In genomic region chr11:110747531-110747930, GRCh38 we compare ENCODE assay signal across 18 cellular contexts. TPM values are rescaled to one million over a fixed set of nuclear protein-coding genes. Genes with fewer than 3 reads are reported as not detected.
A peak's percentile ranks its signal among the peaks of the same experiment; 100 is the strongest.
DNase-seq lines count a peak whose midpoint lies in the region; ATAC-seq, FAIRE-seq and TF ChIP-seq lines count a peak whose summit lies in the region.
"Had no signal": no experiment of that assay in that cellular context is flagged by ENCODE, and none has a peak within 500 bp of the region (broad histone marks: within the 10 kb centered on the region; RNA-seq: fewer than 3 reads in every experiment).

No MANE protein-coding gene starts in this region.

- BruUV-seq in HepG2 (replicated peaks; lab: Mats Ljungman, UMichigan): no TSS peak

- H4K8ac ChIP-seq in mesenchymal stem cell (ENCODE audit: low read length): no peak overlapping the region

- no peaks in the 10 kb centered on the region for H4K20me1 ChIP-seq in HepG2 (ENCODE audit: insufficient read depth, low read length)

- no peaks in the 10 kb centered on the region for H3K27me3 ChIP-seq in right lobe of liver
- no peaks in the 10 kb centered on the region; a peak in 1 of 5 replicates for H3K27me3 ChIP-seq in HepG2 (ENCODE audit: control insufficient read depth in 1 of 2, insufficient read depth in 2 of 2, low read length in 2 of 2)
- H3K27me3 ChIP-seq in mesenchymal stem cell (ENCODE audit: control insufficient read depth in 1 of 2, insufficient read depth in 1 of 2, low read length in 2 of 2): no peaks in the 10 kb centered on the region

- intact Hi-C loops in right lobe of liver (cut with DNase I): no loop called here
- intact Hi-C loops in HepG2 (cut with micrococcal nuclease; ENCODE audit: unreplicated experiment): no loop called here

- POLR2A ChIA-PET in HepG2 (lab: Yijun Ruan, JAX): no interaction called here

- in situ Hi-C loops in HepG2 (cut with HindIII; ENCODE audit: extremely low pct_ligation_motif_present, low pct_unique_long_range_greater_than_20kb): no loop called here

- H3K14ac ChIP-seq in mesenchymal stem cell (ENCODE audit: low read length in 2 of 2): no peak overlapping the region

- no peak overlapping the region for H3K4me2 ChIP-seq in HepG2 (ENCODE audit: low read depth, low read length)
- no peak overlapping the region for H3K4me2 ChIP-seq in mesenchymal stem cell (ENCODE audit: low read length, poor library complexity, severe bottlenecking)
- H3K4me2 ChIP-seq: GM23338 had no signal

- no peak for TF ChIP-seq RAD21 in HepG2 (CRISPR knock-in tag; IDR thresholded peaks at IDR 0.05)

- 27% methylated on average over 4 of the region's 4 CpGs for WGBS in right lobe of liver (ENCODE audit: insufficient coverage, low coverage, low lambda C conversion rate, missing lambda C conversion rate)
- 3% methylated on average over 4 of the region's 4 CpGs for WGBS in HepG2 (ENCODE audit: low lambda C conversion rate)
- 32% methylated on average over 4 of the region's 4 CpGs for WGBS in mesenchymal stem cell

- H3K36me3 ChIP-seq in right lobe of liver (no peaks in the 10 kb centered on the region), HepG2 (replicated peaks in 1 of 2; ENCODE audit: control insufficient read depth in 1 of 2, insufficient read depth in 2 of 2, low read length in 2 of 2) (no peaks in the 10 kb centered on the region), mesenchymal stem cell (ENCODE audit: control insufficient read depth in 1 of 2, insufficient read depth in 2 of 2, low read depth in 1 of 2, low read length in 2 of 2) (no peaks in the 10 kb centered on the region)

- H3K4me1 ChIP-seq in right lobe of liver (no peaks in the 10 kb centered on the region), HepG2 (ENCODE audit: insufficient read depth, low read length) (no peaks in the 10 kb centered on the region), mesenchymal stem cell (ENCODE audit: control insufficient read depth, insufficient read depth, low read depth, low read length) (no peaks in the 10 kb centered on the region)

- CTCF ChIA-PET in HepG2 (lab: Yijun Ruan, JAX; ENCODE audit: low intra/inter-chr PET ratio, low total read pairs): no interaction called here

- H3K23ac ChIP-seq in mesenchymal stem cell (ENCODE audit: low read length in 2 of 2): no peak overlapping the region

- ATAC-seq in right lobe of liver (peak in 3 of 4 donors; percentile 31 to 45 (median 44)), HepG2 (no peak), HG03432 (IDR thresholded peaks at IDR 0.05; ENCODE audit: unreplicated experiment) (no peak)
- ATAC-seq: CD8-positive, alpha-beta T cell; GM12878; GM23338 had no signal

- H3K9me3 ChIP-seq in right lobe of liver: no peaks in the 10 kb centered on the region
- 0 out of 2 replicates have a peak, but pooled peaks cover under 1% of the 10 kb centered on the region for H3K9me3 ChIP-seq in HepG2 (ENCODE audit: low read length)
- peaks cover 9% of the 10 kb centered on the region for H3K9me3 ChIP-seq in mesenchymal stem cell (ENCODE audit: control insufficient read depth, low read length)

- H3K9ac ChIP-seq in HepG2 (ENCODE audit: insufficient read depth, low read depth, low read length) (no peak overlapping the region), mesenchymal stem cell (ENCODE audit: low read length) (no peak overlapping the region)

- TF ChIP-seq CTCF in right lobe of liver (IDR thresholded peaks at IDR 0.05): no peak
- TF ChIP-seq CTCF in HepG2 (CRISPR knock-in tag; IDR thresholded peaks at IDR 0.05): no peak
- no peak for TF ChIP-seq CTCF in LNCaP clone FGC (IDR thresholded peaks at IDR 0.05; ENCODE audit: control insufficient read depth, extremely low read depth, insufficient read depth)
- TF ChIP-seq CTCF in VCaP (conservative IDR thresholded peaks at IDR 0.05): no peak

- no peak for DNase-seq in right lobe of liver
- no peak for DNase-seq in HepG2 (ENCODE audit: low spot score)
- peak; percentile 59 for DNase-seq in LNCaP clone FGC (ENCODE audit: low read depth)
- DNase-seq in mesenchymal stem cell: peak; percentile 30
- no peak for DNase-seq in pons (ENCODE audit: low spot score)
- no peak for DNase-seq in activated CD8-positive, alpha-beta memory T cell treated with anti-CD3 and anti-CD28 coated beads, Interleukin-2, amount 50 U/mL, for 48 hours
- DNase-seq: CD8-positive, alpha-beta T cell; COR-L47; H7 had no signal

- no peak for TF ChIP-seq POLR2A in right lobe of liver (IDR thresholded peaks at IDR 0.05)
- no peak for TF ChIP-seq POLR2A in HepG2 (IDR thresholded peaks at IDR 0.05; ENCODE audit: insufficient read depth in 1 of 2, low read depth in 2 of 2, low read length in 2 of 2)

- H3K27ac ChIP-seq in right lobe of liver: no peak overlapping the region
- no peak overlapping the region for H3K27ac ChIP-seq in HepG2 (ENCODE audit: extremely low read length, insufficient read depth, low read length)
- H3K27ac ChIP-seq in VCaP: peak overlapping the region; percentile 57
- no peak overlapping the region for H3K27ac ChIP-seq in mesenchymal stem cell (ENCODE audit: low read length, poor library complexity, severe bottlenecking)
- H3K27ac ChIP-seq: 22Rv1, HL-60 had no signal

- H2BK12ac ChIP-seq in mesenchymal stem cell (ENCODE audit: low read length in 2 of 2): no peak overlapping the region

- TF ChIP-seq EP300 in HepG2 (IDR thresholded peaks at IDR 0.05; ENCODE audit: low read depth in 2 of 2, low read length in 2 of 2): no peak
- no peak for TF ChIP-seq EP300 in HepG2 (CRISPR knock-in tag; IDR thresholded peaks at IDR 0.05; ENCODE audit: borderline replicate concordance)

- no peak overlapping the region for H2BK15ac ChIP-seq in mesenchymal stem cell (ENCODE audit: low read depth, poor library complexity, severe bottlenecking)

- no peak overlapping the region for H2BK120ac ChIP-seq in mesenchymal stem cell (ENCODE audit: low read depth, low read length)

- no peak for FAIRE-seq in HepG2 (lab: Jason Lieb, UNC)
- FAIRE-seq: GM12878 had no signal

- no peak overlapping the region for H3K4me3 ChIP-seq in right lobe of liver
- H3K4me3 ChIP-seq in HepG2 (replicated peaks in 1 of 3; ENCODE audit: insufficient read depth in 1 of 3, low read depth in 2 of 3, low read length in 3 of 3): no peak overlapping the region
- no peak overlapping the region for H3K4me3 ChIP-seq in LNCaP clone FGC (ENCODE audit: low read depth, low read length)
- no peak overlapping the region for H3K4me3 ChIP-seq in mesenchymal stem cell (ENCODE audit: insufficient read depth in 1 of 2, low read depth in 1 of 2, low read length in 2 of 2)
- H3K4me3 ChIP-seq: GM12878, GM23338 had no signal

- no peak overlapping the region for H3K18ac ChIP-seq in mesenchymal stem cell (ENCODE audit: low read depth in 1 of 2, low read length in 2 of 2)

- no peak overlapping the region for H4K91ac ChIP-seq in mesenchymal stem cell (ENCODE audit: low read length)

- H2AFZ ChIP-seq in HepG2 (ENCODE audit: low read length) (no peak overlapping the region), mesenchymal stem cell (ENCODE audit: low read depth, low read length) (no peak overlapping the region)
- H2AFZ ChIP-seq: GM23338 had no signal

- H3K4ac ChIP-seq in mesenchymal stem cell (ENCODE audit: low read depth in 1 of 2, low read length in 2 of 2): no peak overlapping the region

- no peak overlapping the region for H2BK5ac ChIP-seq in mesenchymal stem cell (ENCODE audit: low read depth, low read length, poor library complexity, severe bottlenecking)

- no peaks in the 10 kb centered on the region for H3K79me2 ChIP-seq in HepG2 (ENCODE audit: insufficient read depth, low read length)

- H2AK5ac ChIP-seq in mesenchymal stem cell (ENCODE audit: low read length, severe bottlenecking): no peak overlapping the region

- no peaks in the 10 kb centered on the region for H3K79me1 ChIP-seq in mesenchymal stem cell (replicated peaks; ENCODE audit: low read length, poor library complexity, severe bottlenecking)

TF ChIP-seq in HepG2, 621 proteins besides CTCF, POLR2A, EP300 and RAD21 (continues in another document):
- TF ChIP-seq KLF15 (CRISPR knock-in tag; IDR thresholded peaks at IDR 0.05; ENCODE audit: borderline replicate concordance) (no peak), GZF1 (CRISPR knock-in tag; IDR thresholded peaks at IDR 0.05) (no peak)

RNA-seq across cellular contexts. Expression of gene ARHGAP20, which starts 35.3 kb away (rescaled TPM):
- total RNA-seq in right lobe of liver (1 to 10 TPM in 2 of 6 experiments, under 1 TPM in 4; 0.68 to 1.6 (median 0.98) TPM), HepG2 (2016; rRNA removed; fragmentation: Illumina TruSeq; extraction: Trizol) (not detected in 2 replicates)
- total RNA-seq in HepG2 (2016; cell fraction: cytosol; rRNA removed; fragmentation: Illumina TruSeq; extraction: Trizol; ENCODE audit: low read depth): not detected in 2 replicates
- not detected in 2 replicates for total RNA-seq in HepG2 (2016; cell fraction: insoluble cytoplasmic fraction; rRNA removed; fragmentation: Illumina TruSeq; extraction: Trizol)
- not detected in 2 replicates for total RNA-seq in HepG2 (2016; cell fraction: membrane; rRNA removed; fragmentation: Illumina TruSeq; extraction: Trizol)
- total RNA-seq in HepG2 (2016; cell fraction: nucleus; rRNA removed; fragmentation: Illumina TruSeq; extraction: Trizol): not detected in 2 replicates
- not detected in 2 replicates for polyA plus RNA-seq in HepG2 (2011; rRNA removed)
- not detected in 2 replicates for polyA plus RNA-seq in HepG2 (2011; cell fraction: cytosol; rRNA removed)
- not detected in 2 replicates for polyA plus RNA-seq in HepG2 (2011; cell fraction: nucleus; rRNA removed)
- not detected in 2 replicates for polyA plus RNA-seq in HepG2 (2012)
- polyA plus RNA-seq in HepG2 (2016; cell fraction: cytosol; fragmentation: Illumina TruSeq; extraction: Trizol; ENCODE audit: low read depth): not detected in 2 replicates
- polyA plus RNA-seq in HepG2 (2016; cell fraction: insoluble cytoplasmic fraction; fragmentation: Illumina TruSeq; extraction: Trizol; ENCODE audit: low read depth): not detected in 2 replicates
- polyA plus RNA-seq in HepG2 (2016; cell fraction: membrane; fragmentation: Illumina TruSeq; extraction: Trizol; ENCODE audit: low read depth): not detected in 2 replicates
- not detected in 2 replicates for polyA plus RNA-seq in HepG2 (2016; cell fraction: nucleus; fragmentation: Illumina TruSeq; extraction: Trizol; ENCODE audit: insufficient read depth, low read depth)
- not detected in 2 replicates for polyA minus RNA-seq in HepG2 (2011; rRNA and poly(A)+ RNA removed; ENCODE audit: low replicate concordance)
- not detected in 2 replicates for polyA minus RNA-seq in HepG2 (2011; cell fraction: cytosol; rRNA and poly(A)+ RNA removed)
- not detected in 2 replicates for polyA minus RNA-seq in HepG2 (2011; cell fraction: nucleus; rRNA and poly(A)+ RNA removed)
- polyA plus RNA-seq in mesenchymal stem cell (2013, experiment 1 of 2): 0.57 TPM
- 0.58 TPM for polyA plus RNA-seq in mesenchymal stem cell (2013, experiment 2 of 2)
- total RNA-seq: Daoy, G401, GM12878 had no signal
- polyA plus RNA-seq: CD14-positive monocyte, GM23338 had no signal

Comparison
In these comparisons a context has a peak if more than half of its experiments do, and no peak if none do; other contexts are left out.
1. ATAC-seq: peak in right lobe of liver (3 of 4); none in HepG2 (single experiment) and HG03432 (single experiment).
2. DNase-seq: peak in LNCaP clone FGC (single experiment) and mesenchymal stem cell (single experiment); none in right lobe of liver (0 of 3), HepG2 (single experiment), pons (single experiment) and activated CD8-positive, alpha-beta memory T cell treated with anti-CD3 and anti-CD28 coated beads, Interleukin-2, amount 50 U/mL, for 48 hours (single experiment).